8 cellular contexts compared by ENCODE assay signal in the genomic region with DNA sequence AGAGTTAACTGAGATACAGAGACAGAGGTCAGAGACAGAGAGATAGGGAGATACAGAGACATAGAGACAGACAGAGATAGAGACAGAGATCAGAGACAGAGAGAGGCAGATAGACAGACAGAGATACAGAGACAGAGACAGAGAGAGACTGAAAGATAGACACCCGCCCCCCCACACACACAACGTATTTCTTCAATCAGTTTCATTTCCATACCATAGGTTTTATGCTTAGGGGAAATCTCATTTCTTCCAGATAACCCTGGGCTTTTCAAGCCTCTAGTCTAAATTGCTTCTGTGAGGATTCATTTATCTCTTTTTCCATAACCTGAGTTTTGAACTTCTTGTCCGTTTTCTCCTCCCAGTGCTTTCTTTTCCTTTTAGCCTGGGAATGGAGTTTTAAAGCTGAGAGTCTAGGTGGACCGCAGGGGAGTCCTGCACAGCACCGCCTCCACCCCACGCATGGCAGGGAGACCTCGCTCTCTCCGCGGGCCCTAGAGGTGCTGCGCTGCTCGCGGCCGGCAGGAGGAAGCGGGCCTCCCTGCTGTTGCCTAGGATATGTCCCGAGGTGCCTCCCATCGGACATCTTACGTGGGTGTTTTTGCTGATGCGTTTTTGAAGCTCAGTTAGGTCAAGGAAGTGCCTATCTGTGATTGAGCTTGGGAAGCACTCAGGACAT.
A peak's percentile ranks its signal among the peaks of the same experiment; 100 is the strongest.
DNase-seq lines count a peak whose midpoint lies in the region; ATAC-seq and TF ChIP-seq lines count a peak whose summit lies in the region.

No MANE protein-coding gene starts in this region.

- ATAC-seq in GM21423 (IDR thresholded peaks at IDR 0.05; ENCODE audit: unreplicated experiment): peak; percentile 51

- H3K4me3 ChIP-seq in HUES48 (ENCODE audit: low read depth, low read length) (peak overlapping the region; percentile 65), liver (ENCODE audit: low read depth in 1 of 3, low read length in 3 of 3) (peak overlapping the region in 2 of 3 donors; percentile 15)

- peak; percentile 27 for TF ChIP-seq CTCF in liver (IDR thresholded peaks at IDR 0.05; ENCODE audit: low read depth, low read length, missing input control)

- no peak overlapping the region for H3K27ac Mint-ChIP-seq in T-helper 2 cell treated with Interferon-gamma antibody and Interleukin-4, amounts not matched to agents 5 μg/mL and 100 μg/mL, for 36 hours

- H3K4me1 Mint-ChIP-seq in T-helper 2 cell treated with Interferon-gamma antibody and Interleukin-4, amounts not matched to agents 5 μg/mL and 100 μg/mL, for 36 hours (ENCODE audit: low read depth): peaks cover 7% of the 10 kb centered on the region

- H3K4me1 ChIP-seq in HUES48 (ENCODE audit: control insufficient read depth, insufficient read depth, low read length): no peaks in the 10 kb centered on the region
- H3K4me1 ChIP-seq in liver (ENCODE audit: control insufficient read depth in 4 of 4, insufficient read depth in 4 of 4, low read length in 3 of 4): peaks cover 0 to 26% (median 19%) of the 10 kb centered on the region in 4 donors

- H3K9me3 Mint-ChIP-seq in T-helper 2 cell treated with Interferon-gamma antibody and Interleukin-4, amounts not matched to agents 5 μg/mL and 100 μg/mL, for 36 hours: no peaks in the 10 kb centered on the region

- H3K27me3 Mint-ChIP-seq in T-helper 2 cell treated with Interferon-gamma antibody and Interleukin-4, amounts not matched to agents 5 μg/mL and 100 μg/mL, for 36 hours (ENCODE audit: low read depth): peaks cover 34% of the 10 kb centered on the region

- no peak for TF ChIP-seq RAD21 in liver (IDR thresholded peaks at IDR 0.05)

- H3K36me3 Mint-ChIP-seq in T-helper 2 cell treated with Interferon-gamma antibody and Interleukin-4, amounts not matched to agents 5 μg/mL and 100 μg/mL, for 36 hours (ENCODE audit: low read depth): no peaks in the 10 kb centered on the region

- WGBS in liver: 10% methylated on average over 18 of the region's 18 CpGs

- peak overlapping the region; percentile 89 for H3K4me3 Mint-ChIP-seq in T-helper 2 cell treated with Interferon-gamma antibody and Interleukin-4, amounts not matched to agents 5 μg/mL and 100 μg/mL, for 36 hours

- H3K36me3 ChIP-seq in HUES48 (ENCODE audit: control insufficient read depth, insufficient read depth, low read length): no peaks in the 10 kb centered on the region
- no peaks in the 10 kb centered on the region for H3K36me3 ChIP-seq in liver (ENCODE audit: control insufficient read depth in 4 of 4, insufficient read depth in 3 of 4, low read depth in 1 of 4, low read length in 3 of 4)

- H3K27ac ChIP-seq in HUES48 (ENCODE audit: low read depth, low read length) (no peak overlapping the region), liver (ENCODE audit: low read depth in 1 of 2, low read length in 2 of 2) (no peak overlapping the region)

- H3K27me3 ChIP-seq in HUES48 (ENCODE audit: control insufficient read depth, insufficient read depth, low read length) (peaks cover 31% of the 10 kb centered on the region), liver (ENCODE audit: control insufficient read depth in 4 of 4, insufficient read depth in 4 of 4, low read length in 3 of 4) (peaks cover 0 to 4% (median 0%) of the 10 kb centered on the region in 4 donors)

- peak; percentile 74 for DNase-seq in Daoy (ENCODE audit: low read depth)
- DNase-seq in T-helper 2 cell treated with Interferon-gamma antibody and Interleukin-4, amounts not matched to agents 5 μg/mL and 100 μg/mL, for 36 hours (ENCODE audit: low spot score): peak; percentile 32
- DNase-seq in cerebellar cortex (ENCODE audit: low spot score): peak; percentile 19
- peak; percentile 8 for DNase-seq in stimulated activated CD8-positive, alpha-beta memory T cell treated with anti-CD3 and anti-CD28 coated beads, Interleukin-2, amount 100 ng/mL, for 48 hours (ENCODE audit: low read depth in 2 of 2)
- no peak for DNase-seq in inferior parietal cortex (ENCODE audit: extremely low spot score)

- H3K9me3 ChIP-seq in HUES48 (ENCODE audit: control insufficient read depth, insufficient read depth, low read length) (no peaks in the 10 kb centered on the region), liver (ENCODE audit: control insufficient read depth in 4 of 4, low read length in 3 of 4) (no peaks in the 10 kb centered on the region)

- H3K9ac ChIP-seq in HUES48 (ENCODE audit: low read depth, low read length) (no peak overlapping the region), liver (ENCODE audit: low read depth in 1 of 2, low read length in 2 of 2) (no peak overlapping the region)

TF ChIP-seq in liver, 16 proteins besides CTCF, POLR2A, EP300 and RAD21:
- TF ChIP-seq ZBTB33 (IDR thresholded peaks at IDR 0.05) (no peak), GABPA (IDR thresholded peaks at IDR 0.05 in 1 of 2, conservative IDR thresholded peaks at IDR 0.05 in 1 of 2) (no peak), YY1 (IDR thresholded peaks at IDR 0.05) (peak; percentile 13), NR2F2 (IDR thresholded peaks at IDR 0.05) (no peak), HNF4A (conservative IDR thresholded peaks at IDR 0.05) (no peak), TAF1 (conservative IDR thresholded peaks at IDR 0.05) (no peak)
